Comparison of ENCODE assay signal across 1 cellular context in the genomic region with DNA sequence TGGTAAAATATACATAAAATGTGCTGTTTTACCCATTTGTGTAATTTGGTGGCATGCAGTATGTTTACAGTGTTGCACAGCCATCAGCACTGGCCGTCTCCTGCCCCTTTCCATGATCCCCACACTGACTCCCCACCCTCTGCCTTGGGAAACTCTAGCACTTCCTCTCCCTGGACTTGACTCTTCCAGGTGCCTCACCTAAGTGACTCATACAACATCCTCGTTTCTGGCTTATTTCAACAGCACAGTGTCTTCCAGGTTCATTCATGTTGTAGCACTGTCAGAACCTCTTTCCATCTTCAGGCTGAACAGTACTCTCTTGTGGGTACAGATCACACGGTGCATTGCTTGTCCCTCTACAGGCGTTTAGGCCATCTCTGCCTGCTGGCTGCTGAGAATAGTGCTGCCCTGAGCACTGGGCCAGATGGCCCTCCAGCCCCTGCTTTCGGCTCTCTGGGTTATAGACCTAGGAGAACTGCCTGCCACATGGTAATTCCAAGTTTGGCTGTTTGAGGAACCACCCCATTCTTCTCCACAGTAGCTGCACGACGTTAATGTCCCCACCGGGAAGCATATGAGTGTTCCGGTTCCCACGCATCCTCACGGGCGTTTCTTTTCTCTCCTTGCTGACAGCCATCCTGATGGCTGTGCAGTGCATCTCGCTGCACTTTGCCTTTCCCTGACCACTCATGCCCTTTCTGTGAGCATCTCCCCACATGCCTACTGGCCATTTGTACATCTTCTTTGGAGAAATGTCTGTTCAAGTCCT.
TF ChIP-seq lines count a peak whose summit lies in the region.

No MANE protein-coding gene starts in this region.

TF ChIP-seq in GM12878, 131 proteins besides CTCF, POLR2A, EP300 and RAD21 (continued from another document):
- TF ChIP-seq RB1 (IDR thresholded peaks at IDR 0.05; ENCODE audit: borderline replicate concordance) (no peak), CEBPB (IDR thresholded peaks at IDR 0.05; ENCODE audit: borderline replicate concordance in 1 of 2, low read depth in 2 of 2, low read length in 2 of 2) (no peak)
